Comparison of ENCODE assay signal across 3 cellular contexts in genomic region chr5:112447185-112447760, GRCh38. TPM values are rescaled to one million over a fixed set of nuclear protein-coding genes. Genes with fewer than 3 reads are reported as not detected.
"Had no signal": no experiment of that assay in that cellular context is flagged by ENCODE, and none has a peak within 500 bp of the region (broad histone marks: within the 10 kb centered on the region; RNA-seq: fewer than 3 reads in every experiment).

No MANE protein-coding gene starts in this region.

RNA-seq across cellular contexts. Expression of gene EPB41L4A, which starts 28.2 kb away (rescaled TPM):
- total RNA-seq: activated CD4-positive, alpha-beta T cell treated with anti-CD3 and anti-CD28 coated beads, Interleukin-2, amount 10 ng/mL, durations not matched to agents 24 days and 14 days; activated naive CD4-positive, alpha-beta T cell treated with anti-CD3 and anti-CD28 coated beads for 36 hours; activated T-helper 1 cell treated with anti-CD3 and anti-CD28 coated beads, Interleukin-12 subunit alpha, Interleukin-12 subunit beta, Interleukin-2, Interleukin-4 antibody, amounts not matched to agents 30 ng/mL and 10 ng/mL and 1 ng/mL, durations not matched to agents 14 hours and 24 hours and 36 hours had no signal
